Comparison of ENCODE assay signal across 9 cellular contexts in the genomic region with DNA sequence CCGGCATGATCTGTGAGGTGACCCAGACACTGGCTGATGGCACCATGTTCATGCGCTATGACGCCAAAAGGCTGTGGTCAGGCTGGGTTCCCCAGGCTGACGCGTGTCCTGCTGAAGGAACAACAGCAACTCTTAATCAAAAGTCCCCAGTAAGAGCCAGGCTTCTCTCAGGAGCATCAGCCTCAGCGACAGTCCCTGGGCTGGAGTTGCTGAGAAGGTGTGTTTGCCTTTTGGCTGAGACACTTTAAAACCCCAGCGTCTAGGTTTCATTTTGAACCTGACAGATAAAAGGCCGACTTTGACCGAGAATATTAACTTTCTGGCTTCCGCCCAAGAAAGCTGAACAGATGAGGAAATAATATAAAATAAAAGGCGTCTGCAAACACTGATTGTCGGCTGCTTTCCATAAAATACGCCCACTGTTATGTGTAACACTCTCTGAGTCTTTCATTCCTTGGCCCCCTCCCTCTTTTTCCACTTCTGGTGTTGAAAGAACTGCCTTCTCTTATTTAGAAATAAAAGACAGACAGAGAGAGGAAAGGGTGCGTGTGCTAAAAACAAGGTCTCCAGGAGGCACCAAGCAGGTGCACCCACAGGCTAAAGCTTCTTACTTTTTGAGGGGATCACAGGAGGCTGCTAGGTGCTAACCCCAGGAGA.
DNase-seq lines count a peak whose midpoint lies in the region; ATAC-seq and TF ChIP-seq lines count a peak whose summit lies in the region.
"Had no signal": no experiment of that assay in that cellular context is flagged by ENCODE, and none has a peak within 500 bp of the region (broad histone marks: within the 10 kb centered on the region; RNA-seq: fewer than 3 reads in every experiment).

No MANE protein-coding gene starts in this region.

- H3K4me3 Mint-ChIP-seq in H9, result no peak overlapping the region
- H3K4me3 Mint-ChIP-seq: B cell had no signal

- DNase-seq in activated T-cell treated with anti-CD3 and anti-CD28 coated beads for 24 hours (ENCODE audit: low read depth) (peak; percentile 20), activated T-cell treated with anti-CD3 and anti-CD28 coated beads for 4 hours (no peak), thoracic aorta (ENCODE audit: low spot score) (no peak), HK-2 (ENCODE audit: unreplicated experiment) (no peak), mesendoderm (no peak), H9 (no peak)
- peak; percentile 52 for DNase-seq in activated CD4-positive, alpha-beta T cell treated with anti-CD3 and anti-CD28 coated beads, Interleukin-2, amount 50 U/mL, for 1 hour

- no peak overlapping the region for H3K14ac ChIP-seq in H9 (ENCODE audit: insufficient read depth, low read length)

- H4K91ac ChIP-seq in H9 (ENCODE audit: insufficient read length, low read depth, low read length), result no peak overlapping the region

- H3K27me3 Mint-ChIP-seq in H9 (ENCODE audit: low read depth), result no peaks in the 10 kb centered on the region
- H3K27me3 Mint-ChIP-seq: B cell had no signal

- H3K23ac ChIP-seq in mesendoderm (ENCODE audit: low read length) (no peak overlapping the region), H9 (ENCODE audit: insufficient read length, low read depth, low read length) (no peak overlapping the region)

- TF ChIP-seq POLR2A in gastroesophageal sphincter (IDR thresholded peaks at IDR 0.05), result no peak

- no peak overlapping the region for H2BK120ac ChIP-seq in mesendoderm (ENCODE audit: low read depth, low read length)
- no peak overlapping the region for H2BK120ac ChIP-seq in H9 (ENCODE audit: low read depth, low read length, poor library complexity, severe bottlenecking)

- H4K8ac ChIP-seq in mesendoderm (ENCODE audit: low read depth, low read length) (no peak overlapping the region), H9 (replicated peaks; ENCODE audit: insufficient read length, low read depth, low read length) (no peak overlapping the region)

- H3K36me3 Mint-ChIP-seq in H9 (ENCODE audit: insufficient read depth in 1 of 3, low read depth in 3 of 3), result peaks cover 0 to 4% (median 0%) of the 10 kb centered on the region in 3 experiments; a peak in 2 of 7 replicates

- ATAC-seq in gastroesophageal sphincter (peak; percentile 50), thoracic aorta (ENCODE audit: insufficient number of reproducible peaks, low FRiP score, low read depth) (no peak)

- H2BK20ac ChIP-seq in H9 (ENCODE audit: low read depth, low read length, poor library complexity, severe bottlenecking), result no peak overlapping the region

- H2AK5ac ChIP-seq in mesendoderm (ENCODE audit: low read length), result no peak overlapping the region
- H2AK5ac ChIP-seq in H9 (ENCODE audit: insufficient read length, low read length), result no peak overlapping the region

- H3K9me3 ChIP-seq in gastroesophageal sphincter (no peaks in the 10 kb centered on the region), thoracic aorta (no peaks in the 10 kb centered on the region), H9 (ENCODE audit: control insufficient read depth, low read depth, low read length) (peaks cover 1% of the 10 kb centered on the region)

- no peak overlapping the region; a peak in 1 of 7 replicates for H3K27ac Mint-ChIP-seq in H9
- H3K27ac Mint-ChIP-seq: B cell had no signal

- H3K9ac ChIP-seq in mesendoderm (ENCODE audit: low read length) (no peak overlapping the region), H9 (ENCODE audit: extremely low read depth, insufficient read length, low read length) (no peak overlapping the region)

- no peak overlapping the region for H2BK12ac ChIP-seq in H9 (ENCODE audit: insufficient read length, low read depth, low read length)

- H3K4me3 ChIP-seq in gastroesophageal sphincter, result peak overlapping the region in 1 of 2 donors; percentile 19
- peak overlapping the region; percentile 51 for H3K4me3 ChIP-seq in thoracic aorta
- H3K4me3 ChIP-seq in mesendoderm (ENCODE audit: low read length), result no peak overlapping the region

- peaks cover 0 to 14% (median 0%) of the 10 kb centered on the region in 3 donors for H3K4me1 ChIP-seq in gastroesophageal sphincter
- H3K4me1 ChIP-seq in thoracic aorta (ENCODE audit: control insufficient read depth in 1 of 2, low read depth in 2 of 2), result peaks cover 0 to 5% of the 10 kb centered on the region in 2 donors
- no peaks in the 10 kb centered on the region for H3K4me1 ChIP-seq in mesendoderm (ENCODE audit: control insufficient read depth, low read depth, low read length)
- H3K4me1 ChIP-seq in H9 (ENCODE audit: insufficient read depth, low read length), result no peaks in the 10 kb centered on the region; the same call in 1 of the 2 replicates

- H3K56ac ChIP-seq in mesendoderm (ENCODE audit: low read length) (no peak overlapping the region), H9 (ENCODE audit: insufficient read length, low read depth, low read length) (no peak overlapping the region)

- no peaks in the 10 kb centered on the region for H3K23me2 ChIP-seq in H9 (ENCODE audit: insufficient read length, low read depth, low read length, poor library complexity, severe bottlenecking)

- H3K4me2 ChIP-seq in mesendoderm (ENCODE audit: low read length) (no peak overlapping the region), H9 (ENCODE audit: insufficient read depth, insufficient read length, low read length) (no peak overlapping the region)

- 2 to 20% methylated on average over 7 of the region's 14 CpGs for WGBS in gastroesophageal sphincter (ENCODE audit: low coverage in 1 of 2), 2 donors
- WGBS in mesendoderm (ENCODE audit: extremely low coverage, insufficient coverage, low lambda C conversion rate), result no CpG with 5 or more reads among the region's 14 CpGs
- no CpG with 5 or more reads among the region's 14 CpGs for WGBS in H9 (ENCODE audit: extremely low coverage, insufficient read length, low lambda C conversion rate)

- H3T11ph ChIP-seq in H9 (ENCODE audit: low read length), result no peak overlapping the region

- TF ChIP-seq CTCF in gastroesophageal sphincter (IDR thresholded peaks at IDR 0.05) (no peak), thoracic aorta (IDR thresholded peaks at IDR 0.05) (no peak), H9 (conservative IDR thresholded peaks at IDR 0.05) (no peak)

- H2BK5ac ChIP-seq in mesendoderm (ENCODE audit: low read length), result no peak overlapping the region
- no peak overlapping the region for H2BK5ac ChIP-seq in H9 (ENCODE audit: insufficient read length, low read length)

- H3K36me3 ChIP-seq in gastroesophageal sphincter, result no peaks in the 10 kb centered on the region
- no peaks in the 10 kb centered on the region for H3K36me3 ChIP-seq in thoracic aorta
- H3K36me3 ChIP-seq in mesendoderm (ENCODE audit: control insufficient read depth, insufficient read depth, low read length), result no peaks in the 10 kb centered on the region

- H3K79me1 ChIP-seq in mesendoderm (ENCODE audit: low read length) (no peaks in the 10 kb centered on the region), H9 (ENCODE audit: insufficient read depth, low read depth, low read length, poor library complexity, severe bottlenecking) (no peaks in the 10 kb centered on the region)

- H2BK15ac ChIP-seq in mesendoderm (replicated peaks; ENCODE audit: low read depth) (no peak overlapping the region), H9 (ENCODE audit: low read depth, low read length) (no peak overlapping the region)

- H3K4me1 Mint-ChIP-seq in H9, result peaks cover 8% of the 10 kb centered on the region in 2 experiments; a peak in 3 of 4 replicates

- H4K5ac ChIP-seq in mesendoderm (ENCODE audit: low read length), result no peak overlapping the region
- no peak overlapping the region for H4K5ac ChIP-seq in H9 (ENCODE audit: insufficient read length, low read depth, low read length)

- H3K18ac ChIP-seq in mesendoderm (ENCODE audit: low read length) (no peak overlapping the region), H9 (ENCODE audit: insufficient read length, low read depth, low read length) (no peak overlapping the region)

- H3K27ac ChIP-seq in gastroesophageal sphincter (peak overlapping the region in 2 of 4 donors; percentile 15 to 24), thoracic aorta (no peak overlapping the region), mesendoderm (ENCODE audit: low read depth, low read length) (no peak overlapping the region), H9 (ENCODE audit: insufficient read length, low read depth, low read length) (no peak overlapping the region)

- no peaks in the 10 kb centered on the region for H3K27me3 ChIP-seq in gastroesophageal sphincter
- no peaks in the 10 kb centered on the region for H3K27me3 ChIP-seq in thoracic aorta (replicated peaks; ENCODE audit: insufficient read depth)
- H3K27me3 ChIP-seq in mesendoderm (ENCODE audit: insufficient read depth, low read length, poor library complexity), result no peaks in the 10 kb centered on the region
- no peaks in the 10 kb centered on the region for H3K27me3 ChIP-seq in H9 (ENCODE audit: insufficient read depth, low read length)

- H3K79me2 ChIP-seq in mesendoderm (ENCODE audit: control insufficient read depth, insufficient read depth, low read length), result no peaks in the 10 kb centered on the region
- no peaks in the 10 kb centered on the region for H3K79me2 ChIP-seq in H9 (ENCODE audit: insufficient read depth, low read length)

- H3K9me3 Mint-ChIP-seq in H9, result peaks cover 54% of the 10 kb centered on the region in 2 experiments

- no peak overlapping the region for H2AFZ ChIP-seq in H9 (ENCODE audit: low read length)

- H3K4ac ChIP-seq in mesendoderm (ENCODE audit: low read depth, low read length) (no peak overlapping the region), H9 (ENCODE audit: low read depth, low read length) (no peak overlapping the region)

- no peaks in the 10 kb centered on the region for H4K20me1 ChIP-seq in H9 (ENCODE audit: control insufficient read depth, insufficient read depth, insufficient read length)

- TF ChIP-seq EP300 in gastroesophageal sphincter (IDR thresholded peaks at IDR 0.05), result no peak

Comparison
In these comparisons a context has a peak if more than half of its experiments do, and no peak if none do; other contexts are left out.
1. DNase-seq: peak in activated T-cell treated with anti-CD3 and anti-CD28 coated beads for 24 hours (single experiment) and activated CD4-positive, alpha-beta T cell treated with anti-CD3 and anti-CD28 coated beads, Interleukin-2, amount 50 U/mL, for 1 hour (single experiment); none in activated T-cell treated with anti-CD3 and anti-CD28 coated beads for 4 hours (single experiment), thoracic aorta (single experiment), HK-2 (single experiment), mesendoderm (single experiment) and H9 (single experiment).